9 cellular contexts compared by ENCODE assay signal in genomic region chr21:29232601-29233541, GRCh38.
DNase-seq lines count a peak whose midpoint lies in the region; ATAC-seq and TF ChIP-seq lines count a peak whose summit lies in the region.
"Had no signal": no experiment of that assay in that cellular context is flagged by ENCODE, and none has a peak within 500 bp of the region (broad histone marks: within the 10 kb centered on the region; RNA-seq: fewer than 3 reads in every experiment).

No MANE protein-coding gene starts in this region.

- peak overlapping the region; percentile 14 for H3K27ac Mint-ChIP-seq in activated naive CD4-positive, alpha-beta T cell treated with anti-CD3 and anti-CD28 coated beads, Interleukin-2, amount 10 ng/mL, durations not matched to agents 7 days and 5 days
- H3K27ac Mint-ChIP-seq in stimulated activated naive B cell treated with anti-CD40 and anti-IgM and Interleukin-4, amounts not matched to agents 10 μg/mL and 1 μg/mL and 100 μg/mL, for 72 hours: peak overlapping the region; percentile 93

- CTCF ChIA-PET in activated naive CD4-positive, alpha-beta T cell treated with anti-CD3 and anti-CD28 coated beads, Interleukin-2, amount 10 ng/mL, durations not matched to agents 7 days and 5 days (lab: Charles Lee): interaction anchor here (0.7 to 1.3 kb wide), 3 partner anchors 67 to 153 kb away, joined by 3 to 4 read pairs (median 3); no protein-coding TSS in a partner anchor

- intact Hi-C loops in heart left ventricle (cut with DNase I): no loop called here

- peaks cover 4% of the 10 kb centered on the region for H3K27me3 Mint-ChIP-seq in activated naive CD4-positive, alpha-beta T cell treated with anti-CD3 and anti-CD28 coated beads, Interleukin-2, amount 10 ng/mL, durations not matched to agents 7 days and 5 days
- no peaks in the 10 kb centered on the region for H3K27me3 Mint-ChIP-seq in stimulated activated naive B cell treated with anti-CD40 and anti-IgM and Interleukin-4, amounts not matched to agents 10 μg/mL and 1 μg/mL and 100 μg/mL, for 72 hours

- no peaks in the 10 kb centered on the region for H3K36me3 ChIP-seq in heart left ventricle

- no peaks in the 10 kb centered on the region for H3K27me3 ChIP-seq in heart left ventricle

- no peak for DNase-seq in activated naive CD4-positive, alpha-beta T cell treated with anti-CD3 and anti-CD28 coated beads, Interleukin-2, amount 10 ng/mL, durations not matched to agents 7 days and 5 days
- DNase-seq in activated naive CD4-positive, alpha-beta T cell treated with anti-CD3 and anti-CD28 coated beads, Interleukin-2, amount 50 U/mL, for 16 hours: no peak
- DNase-seq in HS-27A (ENCODE audit: low read depth) (peak; percentile 88), astrocyte of the hippocampus (ENCODE audit: low read depth, low spot score) (peak; percentile 60), heart left ventricle (no peak)
- DNase-seq in stimulated activated naive B cell treated with anti-CD40 and anti-IgM and Interleukin-4, amounts not matched to agents 10 μg/mL and 1 μg/mL and 100 μg/mL, for 72 hours: no peak

- 67 to 73% (median 70%) methylated on average over 10 of the region's 10 CpGs for WGBS in heart left ventricle, 4 donors

- H3K27ac ChIP-seq in heart left ventricle: peak overlapping the region in 1 of 12 donors; percentile 1

- no peak overlapping the region for H3K4me3 Mint-ChIP-seq in activated naive CD4-positive, alpha-beta T cell treated with anti-CD3 and anti-CD28 coated beads, Interleukin-2, amount 10 ng/mL, durations not matched to agents 7 days and 5 days
- peak overlapping the region; percentile 66 to 71 for H3K4me3 Mint-ChIP-seq in stimulated activated naive B cell treated with anti-CD40 and anti-IgM and Interleukin-4, amounts not matched to agents 10 μg/mL and 1 μg/mL and 100 μg/mL, for 72 hours
- H3K4me3 Mint-ChIP-seq: neural crest cell had no signal

- H3K9me3 ChIP-seq in heart left ventricle: no peaks in the 10 kb centered on the region

- peaks cover 2% of the 10 kb centered on the region for H3K9me3 Mint-ChIP-seq in activated naive CD4-positive, alpha-beta T cell treated with anti-CD3 and anti-CD28 coated beads, Interleukin-2, amount 10 ng/mL, durations not matched to agents 7 days and 5 days
- no peaks in the 10 kb centered on the region for H3K9me3 Mint-ChIP-seq in stimulated activated naive B cell treated with anti-CD40 and anti-IgM and Interleukin-4, amounts not matched to agents 10 μg/mL and 1 μg/mL and 100 μg/mL, for 72 hours
- H3K9me3 Mint-ChIP-seq: neural crest cell had no signal

- TF ChIP-seq POLR2A in heart left ventricle (IDR thresholded peaks at IDR 0.05): no peak

- peaks cover 0 to 71% (median 6%) of the 10 kb centered on the region in 12 donors for H3K4me1 ChIP-seq in heart left ventricle

- no peak overlapping the region for H3K4me3 ChIP-seq in heart left ventricle

- H3K4me1 Mint-ChIP-seq in activated naive CD4-positive, alpha-beta T cell treated with anti-CD3 and anti-CD28 coated beads, Interleukin-2, amount 10 ng/mL, durations not matched to agents 7 days and 5 days: peaks cover 24% of the 10 kb centered on the region
- peaks cover 57 to 73% of the 10 kb centered on the region in 2 donors for H3K4me1 Mint-ChIP-seq in stimulated activated naive B cell treated with anti-CD40 and anti-IgM and Interleukin-4, amounts not matched to agents 10 μg/mL and 1 μg/mL and 100 μg/mL, for 72 hours
- H3K4me1 Mint-ChIP-seq: neural crest cell had no signal

- TF ChIP-seq CTCF in heart left ventricle (IDR thresholded peaks at IDR 0.05): peak in 2 of 12 donors; percentile 16 to 26

- H3K36me3 Mint-ChIP-seq in activated naive CD4-positive, alpha-beta T cell treated with anti-CD3 and anti-CD28 coated beads, Interleukin-2, amount 10 ng/mL, durations not matched to agents 7 days and 5 days: no peaks in the 10 kb centered on the region
- no peaks in the 10 kb centered on the region for H3K36me3 Mint-ChIP-seq in stimulated activated naive B cell treated with anti-CD40 and anti-IgM and Interleukin-4, amounts not matched to agents 10 μg/mL and 1 μg/mL and 100 μg/mL, for 72 hours

- peak; percentile 17 to 28 for ATAC-seq in stimulated activated naive B cell treated with anti-CD40 and anti-IgM and Interleukin-4, amounts not matched to agents 10 μg/mL and 1 μg/mL and 100 μg/mL, for 72 hours (replicated peaks)
- no peak for ATAC-seq in GM18520 (IDR thresholded peaks at IDR 0.05; ENCODE audit: unreplicated experiment)
- ATAC-seq in HG03108 (IDR thresholded peaks at IDR 0.05; ENCODE audit: unreplicated experiment): no peak
- no peak for ATAC-seq in heart left ventricle

Comparison
In these comparisons a context has a peak if more than half of its experiments do, and no peak if none do; other contexts are left out.
1. DNase-seq: peak in HS-27A (single experiment) and astrocyte of the hippocampus (single experiment); none in activated naive CD4-positive, alpha-beta T cell treated with anti-CD3 and anti-CD28 coated beads, Interleukin-2, amount 10 ng/mL, durations not matched to agents 7 days and 5 days (single experiment), activated naive CD4-positive, alpha-beta T cell treated with anti-CD3 and anti-CD28 coated beads, Interleukin-2, amount 50 U/mL, for 16 hours (single experiment), stimulated activated naive B cell treated with anti-CD40 and anti-IgM and Interleukin-4, amounts not matched to agents 10 μg/mL and 1 μg/mL and 100 μg/mL, for 72 hours (single experiment) and heart left ventricle (0 of 5).
2. ATAC-seq: peak in stimulated activated naive B cell treated with anti-CD40 and anti-IgM and Interleukin-4, amounts not matched to agents 10 μg/mL and 1 μg/mL and 100 μg/mL, for 72 hours (2 of 2); none in GM18520 (single experiment), HG03108 (single experiment) and heart left ventricle (0 of 4).